Comparison of ENCODE assay signal across 31 cellular contexts in genomic region chr3:159649951-159650350, GRCh38.
"Had no signal": no experiment of that assay in that cellular context is flagged by ENCODE, and none has a peak within 500 bp of the region (broad histone marks: within the 10 kb centered on the region; RNA-seq: fewer than 3 reads in every experiment).

No MANE protein-coding gene starts in this region.

- H3K9me3 Mint-ChIP-seq: activated B cell treated with CpG ODN at 0.5 μM for 24 hours; activated CD8-positive, alpha-beta T cell treated with anti-CD3 and anti-CD28 coated beads for 36 hours; activated T-cell treated with anti-CD3 and anti-CD28 coated beads, Interleukin-2, amount 50 U/mL, for 4 hours; activated T-helper 17 cell treated with anti-CD3 and anti-CD28 coated beads, Interleukin-2, amount 50 U/mL, for 72 hours; dendritic cell treated with granulocyte-macrophage colony-stimulating factor and Interleukin-4, amounts not matched to agents 40 ng/mL and 50 ng/mL, for 4 days; endodermal cell; T-helper 2 cell treated with Interferon-gamma antibody and Interleukin-4, amounts not matched to agents 5 μg/mL and 100 μg/mL, for 36 hours had no signal

- DNase-seq: activated B cell treated with CpG ODN at 0.5 μM for 24 hours; activated CD4-positive, alpha-beta T cell treated with anti-CD3 and anti-CD28 coated beads for 48 hours; activated CD4-positive, alpha-beta T cell treated with anti-CD3 and anti-CD28 coated beads, Interleukin-2, amount 50 U/mL, for 1 hour; activated CD4-positive, alpha-beta T cell treated with anti-CD3 and anti-CD28 coated beads, Interleukin-2, amount 50 U/mL, for 48 hours; activated CD8-positive, alpha-beta memory T cell treated with anti-CD3 and anti-CD28 coated beads for 24 hours; activated CD8-positive, alpha-beta T cell treated with anti-CD3 and anti-CD28 coated beads for 36 hours; activated effector memory CD4-positive, alpha-beta T cell treated with Interleukin-2 at 50 U/mL for 16 hours; activated gamma-delta T cell treated with Interleukin-2 at 50 U/mL for 16 hours; activated naive CD4-positive, alpha-beta T cell treated with anti-CD3 and anti-CD28 coated beads, Interleukin-2, amount 50 U/mL, for 16 hours; activated naive CD4-positive, alpha-beta T cell treated with Interleukin-2 at 50 U/mL for 16 hours; activated T-cell treated with anti-CD3 and anti-CD28 coated beads, Interleukin-2, amount 50 U/mL, for 4 hours; adrenal gland; amygdala; aorta; body of pancreas; cerebellar nuclear complex; dorsolateral prefrontal cortex; effector memory CD4-positive, alpha-beta T cell; endodermal cell; glutamatergic neuron; heart left ventricle; T-helper 1 cell; T-helper 17 cell; T1000; WERI-Rb-1 had no signal

- H3K4me1 Mint-ChIP-seq: activated B cell treated with CpG ODN at 0.5 μM for 24 hours; activated T-helper 17 cell treated with anti-CD3 and anti-CD28 coated beads, Interleukin-2, amount 50 U/mL, for 72 hours; T-helper 17 cell had no signal

- ATAC-seq: activated CD4-positive, CD25-positive, alpha-beta regulatory T cell treated with anti-CD3 and anti-CD28 coated beads, Interleukin-2, amount 50 U/mL, for 24 hours; activated CD8-positive, alpha-beta T cell treated with anti-CD3 and anti-CD28 coated beads for 36 hours; activated T-cell treated with anti-CD3 and anti-CD28 coated beads, Interleukin-2, amount 50 U/mL, for 4 hours; activated T-helper 17 cell treated with anti-CD3 and anti-CD28 coated beads, Interleukin-2, amount 50 U/mL, for 72 hours; body of pancreas; esophagus mucosa; heart left ventricle; T-helper 17 cell had no signal

- H3K27me3 Mint-ChIP-seq: activated B cell treated with CpG ODN at 0.5 μM for 24 hours; activated CD8-positive, alpha-beta T cell treated with anti-CD3 and anti-CD28 coated beads for 36 hours; activated T-helper 17 cell treated with anti-CD3 and anti-CD28 coated beads, Interleukin-2, amount 50 U/mL, for 72 hours; T-helper 17 cell had no signal

- H3K36me3 Mint-ChIP-seq: activated naive CD8-positive, alpha-beta T cell had no signal

- H3K4me3 Mint-ChIP-seq: activated B cell treated with CpG ODN at 0.5 μM for 24 hours; activated CD8-positive, alpha-beta T cell treated with anti-CD3 and anti-CD28 coated beads for 36 hours; activated naive CD8-positive, alpha-beta T cell; activated T-cell treated with anti-CD3 and anti-CD28 coated beads, Interleukin-2, amount 50 U/mL, for 4 hours; activated T-helper 17 cell treated with anti-CD3 and anti-CD28 coated beads, Interleukin-2, amount 50 U/mL, for 72 hours; dendritic cell treated with granulocyte-macrophage colony-stimulating factor and Interleukin-4, amounts not matched to agents 40 ng/mL and 50 ng/mL, for 4 days; endodermal cell; T-helper 17 cell; T-helper 2 cell treated with Interferon-gamma antibody and Interleukin-4, amounts not matched to agents 5 μg/mL and 100 μg/mL, for 36 hours had no signal

- H3K27ac Mint-ChIP-seq: activated B cell treated with CpG ODN at 0.5 μM for 24 hours; activated CD8-positive, alpha-beta T cell treated with anti-CD3 and anti-CD28 coated beads for 36 hours; activated naive CD8-positive, alpha-beta T cell; activated T-helper 17 cell treated with anti-CD3 and anti-CD28 coated beads, Interleukin-2, amount 50 U/mL, for 72 hours; dendritic cell treated with granulocyte-macrophage colony-stimulating factor and Interleukin-4, amounts not matched to agents 40 ng/mL and 50 ng/mL, for 4 days; endodermal cell; T-helper 17 cell; T-helper 2 cell treated with Interferon-gamma antibody and Interleukin-4, amounts not matched to agents 5 μg/mL and 100 μg/mL, for 36 hours had no signal
